In genomic region chr2:147937744-147938349, GRCh38 we compare ENCODE assay signal across 8 cellular contexts.
A peak's percentile ranks its signal among the peaks of the same experiment; 100 is the strongest.
DNase-seq lines count a peak whose midpoint lies in the region; ATAC-seq and TF ChIP-seq lines count a peak whose summit lies in the region.

No MANE protein-coding gene starts in this region.

- H3K9me3 ChIP-seq in OCI-LY3 (ENCODE audit: insufficient read depth, low read length): no peaks in the 10 kb centered on the region

- no peak overlapping the region for H3K27ac Mint-ChIP-seq in endothelial cell (ENCODE audit: unreplicated experiment)
- peak overlapping the region in 3 of 10 donors; percentile 4 to 36 (median 15) for H3K27ac Mint-ChIP-seq in naive thymus-derived CD8-positive, alpha-beta T cell
- no peak overlapping the region for H3K27ac Mint-ChIP-seq in activated CD4-positive, alpha-beta T cell treated with anti-CD3 and anti-CD28 coated beads, Interleukin-2, amount 10 ng/mL, durations not matched to agents 7 days and 5 days

- H2AFZ ChIP-seq in OCI-LY3 (ENCODE audit: low read depth, low read length): no peak overlapping the region

- CTCF ChIA-PET in activated CD4-positive, alpha-beta T cell treated with anti-CD3 and anti-CD28 coated beads, Interleukin-2, amount 10 ng/mL, durations not matched to agents 7 days and 5 days (lab: Charles Lee): interaction anchor here (0.7 kb wide), 1 partner anchor 1088 kb away, joined by 3 read pairs; no protein-coding TSS in a partner anchor

- DNase-seq in NCI-H2171 treated with DMSO at 0.1 percent for 48 hours (lab: John Stamatoyannopoulos, UW): peak; percentile 57
- DNase-seq in NCI-H2171 (lab: John Stamatoyannopoulos, UW): no peak
- DNase-seq in endothelial cell (ENCODE audit: low spot score): no peak
- peak in 3 of 10 donors; percentile 36 to 38 (median 37) for DNase-seq in naive thymus-derived CD8-positive, alpha-beta T cell
- no peak for DNase-seq in activated CD4-positive, CD25-positive, alpha-beta regulatory T cell treated with anti-CD3 and anti-CD28 coated beads, Interleukin-2, amount 50 U/mL, for 72 hours
- DNase-seq in activated CD4-positive, alpha-beta T cell treated with anti-CD3 and anti-CD28 coated beads, Interleukin-2, amount 10 ng/mL, durations not matched to agents 7 days and 5 days: no peak

- POLR2A ChIA-PET in naive thymus-derived CD8-positive, alpha-beta T cell (lab: Charles Lee): no interaction called here
- POLR2A ChIA-PET in activated CD4-positive, alpha-beta T cell treated with anti-CD3 and anti-CD28 coated beads, Interleukin-2, amount 10 ng/mL, durations not matched to agents 7 days and 5 days (lab: Charles Lee): no interaction called here

- no peaks in the 10 kb centered on the region for H3K27me3 ChIP-seq in OCI-LY3 (ENCODE audit: low read depth, low read length)

- peaks cover 27% of the 10 kb centered on the region for H3K36me3 ChIP-seq in OCI-LY3 (replicated peaks; ENCODE audit: low read depth, low read length)

- H3K79me2 ChIP-seq in OCI-LY3 (ENCODE audit: low read length): no peaks in the 10 kb centered on the region

- H3K4me1 Mint-ChIP-seq in endothelial cell (ENCODE audit: unreplicated experiment): no peaks in the 10 kb centered on the region
- H3K4me1 Mint-ChIP-seq in naive thymus-derived CD8-positive, alpha-beta T cell: peaks cover 0 to 2% (median 0%) of the 10 kb centered on the region in 4 donors
- H3K4me1 Mint-ChIP-seq in activated CD4-positive, alpha-beta T cell treated with anti-CD3 and anti-CD28 coated beads, Interleukin-2, amount 10 ng/mL, durations not matched to agents 7 days and 5 days: no peaks in the 10 kb centered on the region

- no peaks in the 10 kb centered on the region for H3K4me1 ChIP-seq in OCI-LY3 (ENCODE audit: low read length)

- no peak overlapping the region for H3K4me3 Mint-ChIP-seq in endothelial cell (ENCODE audit: unreplicated experiment)
- no peak overlapping the region for H3K4me3 Mint-ChIP-seq in naive thymus-derived CD8-positive, alpha-beta T cell
- H3K4me3 Mint-ChIP-seq in activated CD4-positive, alpha-beta T cell treated with anti-CD3 and anti-CD28 coated beads, Interleukin-2, amount 10 ng/mL, durations not matched to agents 7 days and 5 days: no peak overlapping the region

- H3K9ac ChIP-seq in OCI-LY3 (ENCODE audit: low read length): no peak overlapping the region

- no peak overlapping the region for H3K4me3 ChIP-seq in OCI-LY3 (ENCODE audit: low read length)

- TF ChIP-seq CTCF in OCI-LY3 (IDR thresholded peaks at IDR 0.05; ENCODE audit: low read depth, low read length) (peak; percentile 83), endothelial cell (IDR thresholded peaks at IDR 0.05; ENCODE audit: unreplicated experiment) (peak; percentile 77)

- H3K27me3 Mint-ChIP-seq in endothelial cell (ENCODE audit: unreplicated experiment): no peaks in the 10 kb centered on the region
- no peaks in the 10 kb centered on the region for H3K27me3 Mint-ChIP-seq in naive thymus-derived CD8-positive, alpha-beta T cell
- no peaks in the 10 kb centered on the region for H3K27me3 Mint-ChIP-seq in activated CD4-positive, alpha-beta T cell treated with anti-CD3 and anti-CD28 coated beads, Interleukin-2, amount 10 ng/mL, durations not matched to agents 7 days and 5 days

- H3K36me3 Mint-ChIP-seq in endothelial cell (ENCODE audit: low read depth, unreplicated experiment): no peaks in the 10 kb centered on the region
- H3K36me3 Mint-ChIP-seq in naive thymus-derived CD8-positive, alpha-beta T cell: peaks cover 4 to 69% (median 18%) of the 10 kb centered on the region in 3 donors
- H3K36me3 Mint-ChIP-seq in activated CD4-positive, alpha-beta T cell treated with anti-CD3 and anti-CD28 coated beads, Interleukin-2, amount 10 ng/mL, durations not matched to agents 7 days and 5 days (ENCODE audit: low read depth): peaks cover 12% of the 10 kb centered on the region

- no peak overlapping the region for H3K4me2 ChIP-seq in OCI-LY3 (ENCODE audit: low read length)

- no peaks in the 10 kb centered on the region for H4K20me1 ChIP-seq in OCI-LY3 (ENCODE audit: insufficient read depth, low read length)

- H3K9me3 Mint-ChIP-seq in endothelial cell (ENCODE audit: unreplicated experiment): no peaks in the 10 kb centered on the region
- no peaks in the 10 kb centered on the region for H3K9me3 Mint-ChIP-seq in naive thymus-derived CD8-positive, alpha-beta T cell
- no peaks in the 10 kb centered on the region for H3K9me3 Mint-ChIP-seq in activated CD4-positive, alpha-beta T cell treated with anti-CD3 and anti-CD28 coated beads, Interleukin-2, amount 10 ng/mL, durations not matched to agents 7 days and 5 days

- peak; percentile 64 for ATAC-seq in HG02759 (IDR thresholded peaks at IDR 0.05; ENCODE audit: unreplicated experiment)
- ATAC-seq in naive thymus-derived CD8-positive, alpha-beta T cell: peak; percentile 37 to 38

- no peak overlapping the region for H3K27ac ChIP-seq in OCI-LY3 (ENCODE audit: low read length)
